Comparison of ENCODE assay signal across 27 cellular contexts in the genomic region with DNA sequence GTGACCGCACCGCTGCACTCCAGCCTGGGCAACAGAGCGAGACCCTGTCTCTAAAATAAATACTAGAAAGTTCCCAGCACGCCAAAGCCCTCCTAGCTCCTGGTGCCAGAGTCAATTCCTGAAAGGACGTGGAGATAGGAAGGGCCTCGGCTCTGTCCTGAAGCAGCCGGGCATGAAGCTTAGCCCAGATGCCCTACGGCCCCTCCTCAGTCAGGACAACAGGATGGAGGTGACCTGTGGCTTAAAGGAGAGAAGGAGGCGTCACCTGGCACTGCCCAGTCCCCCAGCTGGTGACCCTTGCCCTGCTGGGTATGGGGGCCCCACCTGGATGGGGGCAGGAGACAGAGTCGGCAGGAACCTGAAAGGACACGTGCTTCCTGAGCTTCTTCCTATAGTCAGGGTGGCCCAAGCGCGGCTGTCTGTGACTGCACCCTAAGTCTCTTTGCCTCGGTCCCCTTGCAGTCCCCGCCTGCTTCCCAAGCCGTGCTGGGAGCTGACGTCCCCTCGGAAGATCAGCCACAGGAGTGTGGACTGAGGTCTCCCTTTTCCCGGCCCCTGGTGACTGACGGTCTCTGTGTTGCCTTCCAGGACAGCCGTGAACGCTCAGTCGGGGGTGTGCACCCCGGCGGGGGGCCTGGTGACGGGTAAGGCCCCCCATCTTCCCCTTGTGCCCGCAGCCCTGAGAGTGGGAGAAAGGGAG.
"Had no signal": no experiment of that assay in that cellular context is flagged by ENCODE, and none has a peak within 500 bp of the region (broad histone marks: within the 10 kb centered on the region; RNA-seq: fewer than 3 reads in every experiment).

No MANE protein-coding gene starts in this region.

- H3K4me3 ChIP-seq: psoas muscle, right atrium auricular region, thoracic aorta had no signal

- H3K9me3 ChIP-seq: psoas muscle, right atrium auricular region, thoracic aorta had no signal

- H3K4me1 Mint-ChIP-seq: activated naive CD4-positive, alpha-beta T cell treated with anti-CD3 and anti-CD28 coated beads, Interleukin-2, amount 50 U/mL, for 24 hours; activated naive CD8-positive, alpha-beta T cell treated with anti-CD3 and anti-CD28 coated beads, Interleukin-2, amount 50 U/mL, for 24 hours had no signal

- H3K79me2 ChIP-seq: parathyroid adenoma had no signal

- H3K27ac Mint-ChIP-seq: activated naive CD4-positive, alpha-beta T cell treated with anti-CD3 and anti-CD28 coated beads, Interleukin-2, amount 50 U/mL, for 24 hours; activated naive CD8-positive, alpha-beta T cell treated with anti-CD3 and anti-CD28 coated beads, Interleukin-2, amount 50 U/mL, for 24 hours; activated T-cell treated with anti-CD3 and anti-CD28 coated beads, Interleukin-2, amount 50 U/mL, for 24 hours; stimulated activated naive CD8-positive, alpha-beta T cell treated with anti-CD3 and anti-CD28 coated beads, Interleukin-15, Interleukin-2, amounts not matched to agents 100 ng/mL and 50 ng/mL, for 24 hours; T-helper 1 cell treated with Interleukin-12 subunit alpha and Interleukin-12 subunit beta and Interleukin-4 antibody, amounts not matched to agents 30 μg/mL and 1 μg/mL, for 36 hours had no signal

- H3K9ac ChIP-seq: parathyroid adenoma had no signal

- H3K27me3 ChIP-seq: right atrium auricular region had no signal

- H2AFZ ChIP-seq: parathyroid adenoma had no signal

- H3K27me3 Mint-ChIP-seq: activated naive CD4-positive, alpha-beta T cell treated with anti-CD3 and anti-CD28 coated beads, Interleukin-2, amount 50 U/mL, for 24 hours; activated naive CD8-positive, alpha-beta T cell treated with anti-CD3 and anti-CD28 coated beads, Interleukin-2, amount 50 U/mL, for 24 hours; activated T-cell treated with anti-CD3 and anti-CD28 coated beads, Interleukin-2, amount 50 U/mL, for 24 hours; natural killer cell treated with Interleukin-12 subunit alpha and Interleukin-12 subunit beta and Interleukin-15 and Interleukin-18, amount 100 ng/mL, for 72 hours; stimulated activated naive CD8-positive, alpha-beta T cell treated with anti-CD3 and anti-CD28 coated beads, Interleukin-15, Interleukin-2, amounts not matched to agents 100 ng/mL and 50 ng/mL, for 24 hours had no signal

- ATAC-seq: activated CD4-positive, CD25-positive, alpha-beta regulatory T cell treated with anti-CD3 and anti-CD28 coated beads, Interleukin-2, amount 50 U/mL, for 24 hours; activated naive CD8-positive, alpha-beta T cell treated with anti-CD3 and anti-CD28 coated beads, Interleukin-2, amount 50 U/mL, for 24 hours; left cardiac atrium; natural killer cell treated with Interleukin-12 subunit alpha and Interleukin-12 subunit beta and Interleukin-15 and Interleukin-18, amount 100 ng/mL, for 72 hours; psoas muscle had no signal

- H3K9me3 Mint-ChIP-seq: activated naive CD4-positive, alpha-beta T cell treated with anti-CD3 and anti-CD28 coated beads, Interleukin-2, amount 50 U/mL, for 24 hours; activated naive CD8-positive, alpha-beta T cell treated with anti-CD3 and anti-CD28 coated beads, Interleukin-2, amount 50 U/mL, for 24 hours; activated T-cell treated with anti-CD3 and anti-CD28 coated beads, Interleukin-2, amount 50 U/mL, for 24 hours; natural killer cell treated with Interleukin-12 subunit alpha and Interleukin-12 subunit beta and Interleukin-15 and Interleukin-18, amount 100 ng/mL, for 72 hours; stimulated activated naive CD8-positive, alpha-beta T cell treated with anti-CD3 and anti-CD28 coated beads, Interleukin-15, Interleukin-2, amounts not matched to agents 100 ng/mL and 50 ng/mL, for 24 hours; T-helper 1 cell treated with Interleukin-12 subunit alpha and Interleukin-12 subunit beta and Interleukin-4 antibody, amounts not matched to agents 30 μg/mL and 1 μg/mL, for 36 hours had no signal

- H3K4me1 ChIP-seq: parathyroid adenoma, psoas muscle, right atrium auricular region had no signal

- H3K4me3 Mint-ChIP-seq: activated naive CD4-positive, alpha-beta T cell treated with anti-CD3 and anti-CD28 coated beads, Interleukin-2, amount 50 U/mL, for 24 hours; activated naive CD8-positive, alpha-beta T cell treated with anti-CD3 and anti-CD28 coated beads, Interleukin-2, amount 50 U/mL, for 24 hours; activated T-cell treated with anti-CD3 and anti-CD28 coated beads, Interleukin-2, amount 50 U/mL, for 24 hours; natural killer cell treated with Interleukin-12 subunit alpha and Interleukin-12 subunit beta and Interleukin-15 and Interleukin-18, amount 100 ng/mL, for 72 hours; stimulated activated naive CD8-positive, alpha-beta T cell treated with anti-CD3 and anti-CD28 coated beads, Interleukin-15, Interleukin-2, amounts not matched to agents 100 ng/mL and 50 ng/mL, for 24 hours; T-helper 1 cell treated with Interleukin-12 subunit alpha and Interleukin-12 subunit beta and Interleukin-4 antibody, amounts not matched to agents 30 μg/mL and 1 μg/mL, for 36 hours had no signal

- H3K36me3 Mint-ChIP-seq: natural killer cell treated with Interleukin-12 subunit alpha and Interleukin-12 subunit beta and Interleukin-15 and Interleukin-18, amount 100 ng/mL, for 72 hours had no signal

- DNase-seq: activated CD4-positive, alpha-beta T cell treated with anti-CD3 and anti-CD28 coated beads for 48 hours; activated CD4-positive, alpha-beta T cell treated with anti-CD3 and anti-CD28 coated beads, Interleukin-2, amount 50 U/mL, for 48 hours; activated CD8-positive, alpha-beta memory T cell treated with anti-CD3 and anti-CD28 coated beads, Interleukin-2, amount 50 U/mL, for 48 hours; activated naive CD8-positive, alpha-beta T cell treated with anti-CD3 and anti-CD28 coated beads, Interleukin-2, amount 50 U/mL, for 24 hours; activated T-cell treated with anti-CD3 and anti-CD28 coated beads, Interleukin-2, amount 50 U/mL, for 24 hours; amygdala; caudate nucleus; foreskin fibroblast; head of caudate nucleus; hippocampal formation; left cardiac atrium; mesenchymal stem cell; nucleus accumbens; stimulated activated CD4-positive, alpha-beta T cell treated with anti-CD3 and anti-CD28 coated beads, Interleukin-12 subunit alpha, Interleukin-12 subunit beta, amount 100 ng/mL, for 4 hours; stimulated activated CD4-positive, alpha-beta T cell treated with anti-CD3 and anti-CD28 coated beads, Interleukin-4, amount 100 ng/mL, for 1 hour; SW 1271; T-helper 9 cell had no signal

- H3K27ac ChIP-seq: parathyroid adenoma, psoas muscle, right atrium auricular region, thoracic aorta, VCaP had no signal
